Comparison of ENCODE assay signal across 12 cellular contexts in genomic region chr13:28181413-28181812, GRCh38. TPM values are rescaled to one million over a fixed set of nuclear protein-coding genes. Genes with fewer than 3 reads are reported as not detected.
DNase-seq lines count a peak whose midpoint lies in the region; ATAC-seq, FAIRE-seq and TF ChIP-seq lines count a peak whose summit lies in the region.
"Had no signal": no experiment of that assay in that cellular context is flagged by ENCODE, and none has a peak within 500 bp of the region (broad histone marks: within the 10 kb centered on the region; RNA-seq: fewer than 3 reads in every experiment).

No MANE protein-coding gene starts in this region.

- in situ Hi-C loops in Caki2 (cut with HindIII; ENCODE audit: low pct_unique_long_range_greater_than_20kb, low sequenced_read_pairs) (no loop called here), IMR-90 (cut with MboI; ENCODE audit: low sequenced_read_pairs) (no loop called here)

- H3K9me3 ChIP-seq in IMR-90 (ENCODE audit: control insufficient read depth, insufficient read depth, low read length) (no peaks in the 10 kb centered on the region), kidney (ENCODE audit: control insufficient read depth in 1 of 2, low read length in 2 of 2) (no peaks in the 10 kb centered on the region)

- no peak overlapping the region for H4K5ac ChIP-seq in IMR-90 (ENCODE audit: low read depth, low read length)
- no peak overlapping the region for H4K5ac ChIP-seq in mesendoderm (ENCODE audit: low read length)

- no peak overlapping the region for H2BK5ac ChIP-seq in IMR-90 (ENCODE audit: low read depth, low read length, poor library complexity, severe bottlenecking)
- H2BK5ac ChIP-seq in mesendoderm (ENCODE audit: low read length), result no peak overlapping the region

- H3K4ac ChIP-seq in IMR-90 (ENCODE audit: low read depth, low read length) (no peak overlapping the region), mesendoderm (ENCODE audit: low read depth, low read length) (no peak overlapping the region)

- no peak overlapping the region for H3K9ac ChIP-seq in IMR-90 (ENCODE audit: low read depth, low read length)
- H3K9ac ChIP-seq in mesendoderm (ENCODE audit: low read length), result no peak overlapping the region
- no peak overlapping the region for H3K9ac ChIP-seq in kidney (ENCODE audit: low read length in 2 of 2)

- POLR2A ChIA-PET in IMR-90 (lab: Charles Lee; ENCODE audit: unreplicated experiment), result no interaction called here

- ATAC-seq in IMR-90 (ENCODE audit: low read depth) (peak; percentile 71), GM18861 (IDR thresholded peaks at IDR 0.05; ENCODE audit: unreplicated experiment) (no peak)
- ATAC-seq: naive thymus-derived CD8-positive, alpha-beta T cell had no signal

- no CpG with 5 or more reads among the region's 2 CpGs for WGBS in IMR-90 (ENCODE audit: extremely low coverage in 2 of 2, insufficient read length in 1 of 2), 2 experiments
- 80% methylated on average over 1 of the region's 2 CpGs for WGBS in mesendoderm (ENCODE audit: extremely low coverage, insufficient coverage, low lambda C conversion rate)

- H3K4me2 ChIP-seq in IMR-90 (ENCODE audit: low read depth, low read length) (no peak overlapping the region), mesendoderm (ENCODE audit: low read length) (no peak overlapping the region)

- no peak overlapping the region for H2AK5ac ChIP-seq in IMR-90 (ENCODE audit: low read depth, low read length)
- H2AK5ac ChIP-seq in mesendoderm (ENCODE audit: low read length), result no peak overlapping the region

- no TSS peak for BruUV-seq in IMR-90 (replicated peaks; lab: Mats Ljungman, UMichigan)

- H3K27ac ChIP-seq in IMR-90 (ENCODE audit: insufficient read depth, low read length), result no peak overlapping the region
- H3K27ac ChIP-seq in mesendoderm (ENCODE audit: low read depth, low read length), result no peak overlapping the region
- no peak overlapping the region for H3K27ac ChIP-seq in kidney (ENCODE audit: low read depth in 2 of 2, low read length in 2 of 2)

- no peak overlapping the region for H2AK9ac ChIP-seq in IMR-90 (replicated peaks; ENCODE audit: low read depth, low read length, poor library complexity)

- H3K23ac ChIP-seq in IMR-90 (ENCODE audit: low read depth, low read length) (no peak overlapping the region), mesendoderm (ENCODE audit: low read length) (no peak overlapping the region)

- H2BK15ac ChIP-seq in IMR-90 (ENCODE audit: low read depth, low read length) (no peak overlapping the region), mesendoderm (replicated peaks; ENCODE audit: low read depth) (no peak overlapping the region)

- no peak for TF ChIP-seq POLR2A in IMR-90 (IDR thresholded peaks at IDR 0.05; ENCODE audit: low read depth, low read length)

- no peak overlapping the region for H2AFZ ChIP-seq in IMR-90 (replicated peaks; ENCODE audit: low read length, poor library complexity)

- no peak for TF ChIP-seq RAD21 in IMR-90 (IDR thresholded peaks at IDR 0.05; ENCODE audit: low read length)

- intact Hi-C loops in IMR-90 (cut with micrococcal nuclease), result no loop called here
- intact Hi-C loops in kidney (cut with DNase I), result no loop called here

- DNase-seq in Caki2 (ENCODE audit: low read depth), result peak; percentile 41
- peak; percentile 79 for DNase-seq in IMR-90
- DNase-seq in cardiac fibroblast (ENCODE audit: low read depth in 2 of 2), result peak; percentile 15 to 74
- peak; percentile 43 for DNase-seq in mesendoderm
- DNase-seq in NCI-H1436 treated with DMSO at 0.1 percent for 48 hours (lab: John Stamatoyannopoulos, UW), result no peak
- DNase-seq in kidney, result no peak
- no peak for DNase-seq in NCI-H1105 treated with DMSO at 0.1 percent for 48 hours (lab: John Stamatoyannopoulos, UW)
- DNase-seq: activated CD8-positive, alpha-beta memory T cell treated with anti-CD3 and anti-CD28 coated beads, Interleukin-2, amount 50 U/mL, for 4 hours; Kasumi-1; naive thymus-derived CD8-positive, alpha-beta T cell; OCI-M1 had no signal

- H3K36me3 ChIP-seq in IMR-90 (ENCODE audit: control insufficient read depth, insufficient read depth, low read length) (0 out of 2 replicates have a peak, but pooled peaks cover 1% of the 10 kb centered on the region), mesendoderm (ENCODE audit: control insufficient read depth, insufficient read depth, low read length) (no peaks in the 10 kb centered on the region), kidney (ENCODE audit: control insufficient read depth in 1 of 2, insufficient read depth in 2 of 2, low read length in 2 of 2) (peaks cover 0 to 6% of the 10 kb centered on the region in 2 donors)

- H3K4me1 ChIP-seq in IMR-90 (ENCODE audit: control insufficient read depth, insufficient read depth, low read length), result no peaks in the 10 kb centered on the region
- no peaks in the 10 kb centered on the region for H3K4me1 ChIP-seq in mesendoderm (ENCODE audit: control insufficient read depth, low read depth, low read length)
- no peaks in the 10 kb centered on the region for H3K4me1 ChIP-seq in kidney (ENCODE audit: control insufficient read depth in 1 of 2, insufficient read depth in 1 of 2, low read depth in 1 of 2, low read length in 2 of 2)

- peaks cover 2% of the 10 kb centered on the region for H3K79me2 ChIP-seq in mesendoderm (ENCODE audit: control insufficient read depth, insufficient read depth, low read length)

- CTCF ChIA-PET in IMR-90 (lab: Yijun Ruan, JAX), result no interaction called here

- H4K20me1 ChIP-seq in IMR-90 (ENCODE audit: insufficient read depth, low read length), result no peaks in the 10 kb centered on the region

- no peak overlapping the region for H3K4me3 ChIP-seq in IMR-90 (ENCODE audit: insufficient read depth, low read depth, low read length)
- no peak overlapping the region for H3K4me3 ChIP-seq in cardiac fibroblast (replicated peaks in 1 of 2; ENCODE audit: low read depth in 2 of 2, low read length in 2 of 2)
- H3K4me3 ChIP-seq in mesendoderm (ENCODE audit: low read length), result no peak overlapping the region
- H3K4me3 ChIP-seq in kidney (ENCODE audit: low read length in 2 of 2), result no peak overlapping the region

- H4K91ac ChIP-seq in IMR-90 (ENCODE audit: insufficient read depth, low read depth, low read length), result no peak overlapping the region

- H3K56ac ChIP-seq in IMR-90 (ENCODE audit: extremely low read depth, insufficient read depth, low read length) (no peak overlapping the region), mesendoderm (ENCODE audit: low read length) (no peak overlapping the region)

- no peaks in the 10 kb centered on the region for H3K27me3 ChIP-seq in IMR-90 (ENCODE audit: control insufficient read depth, insufficient read depth, low read length)
- H3K27me3 ChIP-seq in mesendoderm (ENCODE audit: insufficient read depth, low read length, poor library complexity), result no peaks in the 10 kb centered on the region

- H3K18ac ChIP-seq in IMR-90 (ENCODE audit: low read depth, low read length), result no peak overlapping the region
- no peak overlapping the region for H3K18ac ChIP-seq in mesendoderm (ENCODE audit: low read length)

- H3K79me1 ChIP-seq in IMR-90 (ENCODE audit: low read depth in 1 of 2, low read length in 2 of 2) (peaks cover 8 to 20% of the 10 kb centered on the region in 2 experiments; a peak in 3 of 4 replicates), mesendoderm (ENCODE audit: low read length) (peaks cover 2% of the 10 kb centered on the region)

- no peak for FAIRE-seq in kidney (lab: Jason Lieb, UNC)

- H2BK20ac ChIP-seq in IMR-90 (ENCODE audit: low read depth, low read length), result no peak overlapping the region

- H3K9me1 ChIP-seq in IMR-90 (ENCODE audit: insufficient read depth, low read length), result no peaks in the 10 kb centered on the region

- TF ChIP-seq CTCF in IMR-90 (conservative IDR thresholded peaks at IDR 0.05; ENCODE audit: low read depth, low read length) (no peak), cardiac fibroblast (IDR thresholded peaks at IDR 0.05; ENCODE audit: low read depth, low read length) (no peak), kidney (IDR thresholded peaks at IDR 0.05; ENCODE audit: borderline replicate concordance, extremely low read depth, insufficient read depth) (no peak)

- H2BK120ac ChIP-seq in IMR-90 (ENCODE audit: low read depth, low read length) (no peak overlapping the region), mesendoderm (ENCODE audit: low read depth, low read length) (no peak overlapping the region)

- no peak overlapping the region for H3K14ac ChIP-seq in IMR-90 (replicated peaks; ENCODE audit: low read depth, low read length)

- dilution Hi-C loops in IMR-90 (cut with HindIII; ENCODE audit: low sequenced_read_pairs, unreplicated experiment), result no loop called here

- no peak overlapping the region for H4K8ac ChIP-seq in IMR-90 (ENCODE audit: low read depth in 2 of 2, low read length in 2 of 2)
- H4K8ac ChIP-seq in mesendoderm (ENCODE audit: low read depth, low read length), result no peak overlapping the region

TF ChIP-seq in IMR-90, 13 proteins besides CTCF, POLR2A, EP300 and RAD21 (continues in another document):
- TF ChIP-seq ELK1 (IDR thresholded peaks at IDR 0.05; ENCODE audit: borderline replicate concordance, low read depth, low read length) (no peak), NFE2L2 (IDR thresholded peaks at IDR 0.05; ENCODE audit: low read depth, low read length) (no peak), MXI1 (IDR thresholded peaks at IDR 0.05; ENCODE audit: borderline replicate concordance, low read depth, low read length) (no peak), MAFK (IDR thresholded peaks at IDR 0.05; ENCODE audit: low read depth, low read length) (no peak), RFX5 (IDR thresholded peaks at IDR 0.05; ENCODE audit: low read depth, low read length) (no peak), MAZ (IDR thresholded peaks at IDR 0.05; ENCODE audit: borderline replicate concordance, low read depth, low read length) (no peak), RCOR1 (IDR thresholded peaks at IDR 0.05; ENCODE audit: insufficient replicate concordance, low read length) (no peak), BHLHE40 (IDR thresholded peaks at IDR 0.05; ENCODE audit: low read depth, low read length) (no peak), SMC3 (IDR thresholded peaks at IDR 0.05; ENCODE audit: low read depth, low read length) (no peak)

RNA-seq across cellular contexts. Expression of gene PAN3, which starts 43.1 kb away (rescaled TPM):
- total RNA-seq in Caki2 (2014; rRNA removed; shearing (Covaris generic); ENCODE audit: low replicate concordance), result 5.7 and 11.6 TPM in 2 replicates
- total RNA-seq in IMR-90 (2012; rRNA removed), result 12.8 and 15.1 TPM in 2 replicates
- polyA plus RNA-seq in IMR-90 (2012; rRNA removed), result 5.1 and 6.6 TPM in 2 replicates
- polyA plus RNA-seq in IMR-90 (2012; cell fraction: cytosol; rRNA removed), result 1.8 TPM in 2 replicates
- polyA plus RNA-seq in IMR-90 (2012; cell fraction: nucleus; rRNA removed; ENCODE audit: low replicate concordance), result 3.1 and 19.2 TPM in 2 replicates
- 15.0 TPM for polyA plus RNA-seq in mesendoderm (2013, experiment 1 of 2)
- polyA plus RNA-seq in mesendoderm (2013, experiment 2 of 2), result 14.3 TPM
- 46.3 TPM for total RNA-seq in kidney
- polyA plus RNA-seq in kidney (ENCODE audit: insufficient read depth, low read depth, low replicate concordance), result 8.2 TPM

Comparison
In these comparisons a context has a peak if more than half of its experiments do, and no peak if none do; other contexts are left out.
1. DNase-seq: peak in Caki2 (single experiment), IMR-90 (single experiment), cardiac fibroblast (2 of 2) and mesendoderm (single experiment); none in NCI-H1436 treated with DMSO at 0.1 percent for 48 hours (single experiment), kidney (single experiment) and NCI-H1105 treated with DMSO at 0.1 percent for 48 hours (single experiment).